Comparison of ENCODE assay signal across 13 cellular contexts in genomic region chr4:75172551-75172950, GRCh38.
DNase-seq lines count a peak whose midpoint lies in the region; ATAC-seq and TF ChIP-seq lines count a peak whose summit lies in the region.
"Had no signal": no experiment of that assay in that cellular context is flagged by ENCODE, and none has a peak within 500 bp of the region (broad histone marks: within the 10 kb centered on the region; RNA-seq: fewer than 3 reads in every experiment).

No MANE protein-coding gene starts in this region.

- ATAC-seq in GM18519 (IDR thresholded peaks at IDR 0.05; ENCODE audit: low FRiP score, unreplicated experiment) (peak; percentile 95), GM21367 (IDR thresholded peaks at IDR 0.05; ENCODE audit: unreplicated experiment) (peak; percentile 88), HG02943 (IDR thresholded peaks at IDR 0.05; ENCODE audit: low read depth, unreplicated experiment) (peak; percentile 79), HG03575 (IDR thresholded peaks at IDR 0.05; ENCODE audit: extremely low read depth, insufficient number of reproducible peaks, low FRiP score, unreplicated experiment) (peak; percentile 86), omental fat pad (ENCODE audit: low FRiP score) (no peak)
- ATAC-seq: right cardiac atrium had no signal

- DNase-seq in HuH-7 (ENCODE audit: low spot score) (no peak), omental fat pad (ENCODE audit: low spot score) (no peak), AML-193 (lab: John Stamatoyannopoulos, UW) (no peak), NCI-H187 treated with DMSO at 0.1 percent for 48 hours (lab: John Stamatoyannopoulos, UW) (no peak)
- DNase-seq: brain microvascular endothelial cell, MV-4-11, NCI-H524, right cardiac atrium, upper lobe of left lung had no signal

- TF ChIP-seq CTCF in omental fat pad (IDR thresholded peaks at IDR 0.05) = no peak
